Comparison of ENCODE assay signal across 8 cellular contexts in the genomic region with DNA sequence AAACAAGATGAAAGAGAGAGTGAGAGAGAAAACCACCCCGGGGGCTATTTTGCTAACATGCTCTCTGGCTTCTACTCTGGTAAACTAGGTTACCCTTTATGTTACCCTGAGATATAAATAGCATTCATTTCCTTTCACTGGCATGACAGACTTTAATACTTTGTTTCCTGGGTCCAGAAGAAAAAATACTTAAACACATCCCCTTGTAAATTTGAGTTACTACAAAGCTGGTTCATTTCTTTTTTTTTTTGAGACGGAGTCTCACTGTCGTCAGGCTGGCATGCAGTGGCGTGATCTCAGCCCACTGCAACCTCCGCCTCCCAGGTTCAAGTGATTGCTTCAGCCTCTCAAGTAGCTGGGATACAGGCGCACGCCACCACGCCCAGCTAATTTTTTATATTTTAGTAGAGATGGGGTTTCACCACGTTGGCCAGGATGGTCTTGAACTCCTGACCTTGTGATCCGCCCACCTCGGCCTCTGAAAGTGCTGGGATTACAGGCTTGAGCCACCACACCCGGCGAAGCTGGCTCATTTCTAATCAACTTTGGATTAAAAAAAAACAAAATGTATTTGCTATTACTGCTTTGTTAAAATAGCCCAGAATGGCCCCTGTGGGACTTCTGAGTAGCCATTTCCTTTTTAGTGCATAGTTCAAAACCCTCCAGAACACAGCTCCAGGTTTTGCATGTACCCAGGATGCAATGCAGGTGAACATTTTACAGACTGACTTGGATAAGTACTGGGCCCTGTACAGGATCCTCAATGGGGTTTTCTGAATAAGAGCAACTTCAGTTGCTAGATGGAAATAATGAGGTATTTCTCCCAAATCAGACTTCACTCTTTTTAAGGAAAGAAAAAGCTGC. TPM values are rescaled to one million over a fixed set of nuclear protein-coding genes. Genes with fewer than 3 reads are reported as not detected.
DNase-seq lines count a peak whose midpoint lies in the region; ATAC-seq and TF ChIP-seq lines count a peak whose summit lies in the region.

No MANE protein-coding gene starts in this region.

- H3K4me3 ChIP-seq in CD4-positive, CD25-positive, alpha-beta regulatory T cell (ENCODE audit: low read depth, low read length), result peak overlapping the region; percentile 11
- H3K4me3 ChIP-seq in Karpas-422 (ENCODE audit: low read length), result peak overlapping the region; percentile 44
- H3K4me3 ChIP-seq in right cardiac atrium (ENCODE audit: low read length), result no peak overlapping the region
- no peak overlapping the region for H3K4me3 ChIP-seq in lower leg skin (ENCODE audit: low read depth, poor library complexity, severe bottlenecking)

- intact Hi-C loops in right cardiac atrium (cut with DNase I), result no loop called here
- intact Hi-C loops in lower leg skin (cut with DNase I; ENCODE audit: low total_unique reads), result no loop called here

- 63% methylated on average over 13 of the region's 13 CpGs for WGBS in right cardiac atrium
- WGBS in lower leg skin, 2 donors, result 58 to 64% methylated on average over 13 of the region's 13 CpGs

- no peak overlapping the region for H3K27ac ChIP-seq in CD4-positive, CD25-positive, alpha-beta regulatory T cell (ENCODE audit: insufficient read depth, low read length, poor library complexity, severe bottlenecking)
- H3K27ac ChIP-seq in Karpas-422 (ENCODE audit: low read length) (peak overlapping the region; percentile 87), right cardiac atrium (ENCODE audit: low read length) (peak overlapping the region; percentile 57)

- H3K36me3 ChIP-seq in CD4-positive, CD25-positive, alpha-beta regulatory T cell (ENCODE audit: control insufficient read depth, insufficient read depth, low read length), result no peaks in the 10 kb centered on the region
- H3K36me3 ChIP-seq in Karpas-422 (ENCODE audit: insufficient read depth, low read length), result no peaks in the 10 kb centered on the region

- H3K4me3 Mint-ChIP-seq in CD4-positive, CD25-positive, alpha-beta regulatory T cell, result peak overlapping the region; percentile 50 to 79 (median 58)

- peak overlapping the region; percentile 68 for H3K4me2 ChIP-seq in Karpas-422 (ENCODE audit: low read depth, low read length, poor library complexity, severe bottlenecking)

- peak overlapping the region; percentile 53 to 89 (median 77) for H3K27ac Mint-ChIP-seq in CD4-positive, CD25-positive, alpha-beta regulatory T cell

- H3K36me3 Mint-ChIP-seq in CD4-positive, CD25-positive, alpha-beta regulatory T cell, result peaks cover 3% of the 10 kb centered on the region

- TF ChIP-seq POLR2A in lower leg skin (IDR thresholded peaks at IDR 0.05), result no peak

- no peaks in the 10 kb centered on the region for H3K27me3 ChIP-seq in CD4-positive, CD25-positive, alpha-beta regulatory T cell (ENCODE audit: control insufficient read depth, insufficient read depth, low read length)
- no peaks in the 10 kb centered on the region for H3K27me3 ChIP-seq in Karpas-422 (ENCODE audit: low read length)
- H3K27me3 ChIP-seq in right cardiac atrium (ENCODE audit: control insufficient read depth, insufficient read depth), result no peaks in the 10 kb centered on the region

- H3K9me3 Mint-ChIP-seq in CD4-positive, CD25-positive, alpha-beta regulatory T cell, result no peaks in the 10 kb centered on the region

- H3K4me1 Mint-ChIP-seq in CD4-positive, CD25-positive, alpha-beta regulatory T cell, result peaks cover 18 to 61% (median 49%) of the 10 kb centered on the region in 4 donors

- H3K9me3 ChIP-seq in CD4-positive, CD25-positive, alpha-beta regulatory T cell (ENCODE audit: control insufficient read depth in 2 of 2, low read length in 2 of 2), result no peaks in the 10 kb centered on the region
- H3K9me3 ChIP-seq in Karpas-422 (ENCODE audit: low read length) (no peaks in the 10 kb centered on the region), right cardiac atrium (ENCODE audit: control insufficient read depth, low read length) (no peaks in the 10 kb centered on the region)

- no peaks in the 10 kb centered on the region for H3K27me3 Mint-ChIP-seq in CD4-positive, CD25-positive, alpha-beta regulatory T cell

- H3K9ac ChIP-seq in Karpas-422 (ENCODE audit: low read length), result peak overlapping the region; percentile 54

- H4K20me1 ChIP-seq in Karpas-422 (ENCODE audit: insufficient read depth, low read depth, low read length), result peaks cover 5% of the 10 kb centered on the region; the same call in 1 of the 2 replicates

- H3K9me2 ChIP-seq in Karpas-422 (replicated peaks; ENCODE audit: insufficient read depth, low read length), result no peaks in the 10 kb centered on the region

- TF ChIP-seq CTCF in lower leg skin (IDR thresholded peaks at IDR 0.05), result no peak

- DNase-seq in CD4-positive, CD25-positive, alpha-beta regulatory T cell, result peak in 1 of 3 donors; percentile 38
- DNase-seq in Karpas-422, result peak; percentile 88
- peak in 1 of 3 donors; percentile 50 for DNase-seq in right cardiac atrium
- no peak for DNase-seq in lower leg skin (ENCODE audit: low spot score in 2 of 2)
- DNase-seq in DMS53 treated with DMSO at 0.1 percent for 48 hours (lab: John Stamatoyannopoulos, UW; ENCODE audit: unreplicated experiment), result no peak
- DNase-seq in NCI-H510A treated with DMSO at 0.1 percent for 48 hours (lab: John Stamatoyannopoulos, UW), result no peak
- DNase-seq in NCI-H748 treated with DMSO at 0.1 percent for 48 hours (lab: John Stamatoyannopoulos, UW), result no peak

- ATAC-seq in CD4-positive, CD25-positive, alpha-beta regulatory T cell (ENCODE audit: low read depth in 2 of 2), result peak in 1 of 2 donors; percentile 50
- ATAC-seq in GM18909 (IDR thresholded peaks at IDR 0.05; ENCODE audit: poor library complexity, unreplicated experiment) (peak; percentile 52), right cardiac atrium (no peak)

- H3K4me1 ChIP-seq in CD4-positive, CD25-positive, alpha-beta regulatory T cell (ENCODE audit: control insufficient read depth, insufficient read depth, low read length, poor library complexity, severe bottlenecking), result peaks cover 40% of the 10 kb centered on the region
- H3K4me1 ChIP-seq in Karpas-422 (ENCODE audit: low read length), result peaks cover 70% of the 10 kb centered on the region
- H3K4me1 ChIP-seq in right cardiac atrium (ENCODE audit: control insufficient read depth, insufficient read depth, low read length), result peaks cover 3% of the 10 kb centered on the region

- H3K79me2 ChIP-seq in Karpas-422 (ENCODE audit: low read length), result peaks cover 94% of the 10 kb centered on the region

- no peak overlapping the region for H2AFZ ChIP-seq in Karpas-422 (ENCODE audit: low read length)

RNA-seq across cellular contexts. Expression of gene INPP5B, which starts 20.6 kb away (rescaled TPM):
- total RNA-seq in CD4-positive, CD25-positive, alpha-beta regulatory T cell, result 23.8 TPM
- polyA plus RNA-seq in CD4-positive, CD25-positive, alpha-beta regulatory T cell, result 10 to 100 TPM; 15.4 to 21.1 (median 18.5) TPM
- 45.7 and 47.0 TPM in 2 replicates for total RNA-seq in Karpas-422 (2014; rRNA removed; shearing (Covaris generic); ENCODE audit: low replicate concordance)
- total RNA-seq in right cardiac atrium, result 10 to 100 TPM; 16.4 to 22.4 (median 17.6) TPM
- polyA plus RNA-seq in right cardiac atrium, result 11.7 TPM
- total RNA-seq in lower leg skin, result 10 to 100 TPM; 12.9 to 23.3 (median 18.7) TPM

Comparison
In these comparisons a context has a peak if more than half of its experiments do, and no peak if none do; other contexts are left out.
1. H3K4me3 ChIP-seq: peak in CD4-positive, CD25-positive, alpha-beta regulatory T cell (single experiment) and Karpas-422 (single experiment); none in right cardiac atrium (single experiment) and lower leg skin (single experiment).